ENCODE assay signal across 16 cellular contexts in genomic region chr4:71275570-71275969, GRCh38.
A peak's percentile ranks its signal among the peaks of the same experiment; 100 is the strongest.
DNase-seq lines count a peak whose midpoint lies in the region; ATAC-seq, FAIRE-seq and TF ChIP-seq lines count a peak whose summit lies in the region.
"Had no signal": no experiment of that assay in that cellular context is flagged by ENCODE, and none has a peak within 500 bp of the region (broad histone marks: within the 10 kb centered on the region; RNA-seq: fewer than 3 reads in every experiment).

No MANE protein-coding gene starts in this region.

- TF ChIP-seq POLR2A in NB4 (IDR thresholded peaks at IDR 0.05; ENCODE audit: extremely low read depth, insufficient read length) = no peak

- H3K4me3 ChIP-seq in NB4 (ENCODE audit: low read depth, low read length) = no peak overlapping the region
- H3K4me3 ChIP-seq: HAP-1, transverse colon had no signal

- DNase-seq in GM18507 (ENCODE audit: extremely low spot score, insufficient read length, low read depth) (no peak), NB4 (ENCODE audit: low read depth) (peak; percentile 2), medulla oblongata (ENCODE audit: extremely low spot score) (peak; percentile 33), hippocampal formation (lab: John Stamatoyannopoulos, UW) (no peak), superior temporal gyrus (ENCODE audit: extremely low spot score) (no peak), islet precursor cell (no peak), head of caudate nucleus (no peak)
- DNase-seq: activated CD4-positive, alpha-beta memory T cell treated with anti-CD3 and anti-CD28 coated beads for 36 hours; mesendoderm; NCI-H187; stimulated activated CD4-positive, alpha-beta T cell treated with anti-CD3 and anti-CD28 coated beads, Interleukin-4, amount 100 ng/mL, for 1 hour; transverse colon had no signal

- intact Hi-C loops in head of caudate nucleus (cut with DNase I) = no loop called here

- FAIRE-seq in GM18507 (lab: Jason Lieb, UNC) = peak; percentile 45
- FAIRE-seq: colon had no signal

- TF ChIP-seq CTCF in NB4 (IDR thresholded peaks at IDR 0.05; ENCODE audit: low read depth, low read length) = no peak

- peak; percentile 60 for ATAC-seq in HG02610 (IDR thresholded peaks at IDR 0.05; ENCODE audit: unreplicated experiment)
- ATAC-seq: SK-N-SH treated with all-trans-retinoic acid at 6 μM for 48 hours had no signal

Comparison
In these comparisons a context has a peak if more than half of its experiments do, and no peak if none do; other contexts are left out.
1. DNase-seq: peak in NB4 (single experiment) and medulla oblongata (single experiment); none in GM18507 (single experiment), hippocampal formation (0 of 2), superior temporal gyrus (single experiment), islet precursor cell (single experiment) and head of caudate nucleus (0 of 42).